ENCODE assay signal across 1 cellular context in genomic region chr11:108498046-108498815, GRCh38.
TF ChIP-seq lines count a peak whose summit lies in the region.

Gene POGLUT3 (minus strand): TSS chr11:108498384. CDS start chr11:108498366, 18 bp downstream.

TF ChIP-seq in PFSK-1, 5 proteins besides CTCF, POLR2A, EP300 and RAD21 (continued from another document):
- TF ChIP-seq FOXP2 (optimal IDR thresholded peaks at IDR 0.05; ENCODE audit: borderline replicate concordance, extremely low read depth, extremely low read length, insufficient read depth) (peak; percentile 14), REST (IDR thresholded peaks at IDR 0.05; ENCODE audit: insufficient read depth in 1 of 2, low read depth in 2 of 2, low read length in 2 of 2) (no peak), POLR2AphosphoS5 (IDR thresholded peaks at IDR 0.05; ENCODE audit: low read depth, low read length) (no peak)
TF ChIP-seq in PFSK-1: peak in this region for 1.
